ENCODE assay signal across 24 cellular contexts in the genomic region with DNA sequence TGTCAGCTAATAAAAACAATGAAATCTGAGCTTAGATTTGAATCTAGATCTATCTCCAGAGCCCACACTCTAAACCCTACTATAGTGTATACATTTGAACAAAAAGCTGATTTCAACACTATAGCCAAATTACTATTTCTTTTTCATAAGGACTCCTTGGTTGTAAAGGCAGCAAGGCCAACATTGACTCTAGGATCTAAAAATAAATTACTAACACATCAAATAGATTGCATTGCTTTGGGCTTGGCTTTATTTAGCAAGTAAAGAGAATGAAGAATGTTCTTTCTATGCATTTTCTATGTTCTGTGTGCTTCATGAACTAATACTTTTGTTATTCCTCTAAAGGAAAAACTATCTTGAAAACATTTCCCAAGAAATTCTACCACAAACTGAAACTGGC. TPM values are rescaled to one million over a fixed set of nuclear protein-coding genes. Genes with fewer than 3 reads are reported as not detected.
A peak's percentile ranks its signal among the peaks of the same experiment; 100 is the strongest.
DNase-seq lines count a peak whose midpoint lies in the region; ATAC-seq and TF ChIP-seq lines count a peak whose summit lies in the region.
"Had no signal": no experiment of that assay in that cellular context is flagged by ENCODE, and none has a peak within 500 bp of the region (broad histone marks: within the 10 kb centered on the region; RNA-seq: fewer than 3 reads in every experiment).

No MANE protein-coding gene starts in this region.

- H3K27me3 ChIP-seq in left ventricle myocardium inferior (ENCODE audit: low read depth), result no peaks in the 10 kb centered on the region
- no peaks in the 10 kb centered on the region for H3K27me3 ChIP-seq in psoas muscle (ENCODE audit: insufficient read depth in 3 of 3, low read length in 2 of 3)
- H3K27me3 ChIP-seq: BE2C; BLaER1 treated with 17β-estradiol and CSF1 and Interleukin-3, amounts not matched to agents 10 nM and 100 nM had no signal

- H3K4me1 Mint-ChIP-seq in activated T-cell treated with anti-CD3 and anti-CD28 coated beads, Interleukin-2, amount 50 U/mL, for 72 hours (ENCODE audit: low read depth), result peaks cover 25% of the 10 kb centered on the region
- peaks cover 25% of the 10 kb centered on the region for H3K4me1 Mint-ChIP-seq in activated T-cell treated with anti-CD3 and anti-CD28 coated beads, Interleukin-2, amount 50 U/mL, for 24 hours (ENCODE audit: low read depth)

- no peak for DNase-seq in activated T-cell treated with anti-CD3 and anti-CD28 coated beads, Interleukin-2, amount 50 U/mL, for 72 hours
- no peak for DNase-seq in activated T-cell treated with anti-CD3 and anti-CD28 coated beads, Interleukin-2, amount 50 U/mL, for 24 hours
- DNase-seq in left ventricle myocardium inferior, result no peak
- no peak for DNase-seq in left cardiac atrium
- DNase-seq in psoas muscle, result no peak
- no peak for DNase-seq in dermis blood vessel endothelial cell
- DNase-seq: 8988T; ACHN; AML-193; BE2C; CD4-positive, alpha-beta T cell; CD8-positive, alpha-beta memory T cell; DMS 273 treated with DMSO at 0.1 percent for 48 hours; DMS79; EL; GDM1; HFFc6 had no signal

- H3K27ac Mint-ChIP-seq in activated T-cell treated with anti-CD3 and anti-CD28 coated beads, Interleukin-2, amount 50 U/mL, for 72 hours, result peak overlapping the region; percentile 75
- H3K27ac Mint-ChIP-seq in activated T-cell treated with anti-CD3 and anti-CD28 coated beads, Interleukin-2, amount 50 U/mL, for 24 hours, result no peak overlapping the region
- H3K27ac Mint-ChIP-seq: CD14-positive monocyte; CD4-positive, alpha-beta T cell; GM23338; HFFc6 had no signal

- H3K9me3 ChIP-seq in left ventricle myocardium inferior (replicated peaks) (no peaks in the 10 kb centered on the region), psoas muscle (no peaks in the 10 kb centered on the region)
- H3K9me3 ChIP-seq: A549; BE2C; BLaER1 treated with 17β-estradiol and CSF1 and Interleukin-3, amounts not matched to agents 10 nM and 100 nM; HAP-1 had no signal

- H3K4me1 ChIP-seq in left ventricle myocardium inferior (peaks cover 36% of the 10 kb centered on the region), psoas muscle (peaks cover 16% of the 10 kb centered on the region)
- H3K4me1 ChIP-seq: BE2C had no signal

- H3K36me3 ChIP-seq in left ventricle myocardium inferior (peaks cover 79% of the 10 kb centered on the region), psoas muscle (ENCODE audit: insufficient read depth in 1 of 2, low read depth in 1 of 2) (peaks cover 0 to 88% of the 10 kb centered on the region in 2 donors)

- H3K27me3 Mint-ChIP-seq in activated T-cell treated with anti-CD3 and anti-CD28 coated beads, Interleukin-2, amount 50 U/mL, for 72 hours (ENCODE audit: low read depth), result no peaks in the 10 kb centered on the region
- H3K27me3 Mint-ChIP-seq in activated T-cell treated with anti-CD3 and anti-CD28 coated beads, Interleukin-2, amount 50 U/mL, for 24 hours, result no peaks in the 10 kb centered on the region
- H3K27me3 Mint-ChIP-seq: CD4-positive, alpha-beta T cell had no signal

- no peaks in the 10 kb centered on the region for H3K9me3 Mint-ChIP-seq in activated T-cell treated with anti-CD3 and anti-CD28 coated beads, Interleukin-2, amount 50 U/mL, for 72 hours
- H3K9me3 Mint-ChIP-seq in activated T-cell treated with anti-CD3 and anti-CD28 coated beads, Interleukin-2, amount 50 U/mL, for 24 hours, result no peaks in the 10 kb centered on the region
- H3K9me3 Mint-ChIP-seq: CD14-positive monocyte; CD4-positive, alpha-beta T cell; CD8-positive, alpha-beta memory T cell; GM23338; HFFc6 had no signal

- no peak overlapping the region for H3K4me3 ChIP-seq in left ventricle myocardium inferior
- H3K4me3 ChIP-seq in psoas muscle, result no peak overlapping the region
- H3K4me3 ChIP-seq: A549; BLaER1 treated with 17β-estradiol and CSF1 and Interleukin-3, amounts not matched to agents 10 nM and 100 nM; GM12878; GM23338; HAP-1 had no signal

- H3K27ac ChIP-seq in left ventricle myocardium inferior (replicated peaks) (peak overlapping the region; percentile 47), psoas muscle (peak overlapping the region; percentile 57)
- H3K27ac ChIP-seq: A549; BLaER1 treated with 17β-estradiol and CSF1 and Interleukin-3, amounts not matched to agents 10 nM and 100 nM had no signal

- ATAC-seq in activated T-cell treated with anti-CD3 and anti-CD28 coated beads, Interleukin-2, amount 50 U/mL, for 72 hours (replicated peaks in 1 of 2), result no peak
- no peak for ATAC-seq in left cardiac atrium
- ATAC-seq in psoas muscle, result peak in 1 of 4 donors; percentile 54
- no peak for ATAC-seq in GM21360 (IDR thresholded peaks at IDR 0.05; ENCODE audit: unreplicated experiment)
- ATAC-seq: A549, GM12878, GM23338 had no signal

- TF ChIP-seq CTCF in left ventricle myocardium inferior (IDR thresholded peaks at IDR 0.05; ENCODE audit: borderline replicate concordance) (no peak), psoas muscle (IDR thresholded peaks at IDR 0.05) (no peak)

- no peak overlapping the region for H3K4me3 Mint-ChIP-seq in activated T-cell treated with anti-CD3 and anti-CD28 coated beads, Interleukin-2, amount 50 U/mL, for 72 hours
- no peak overlapping the region for H3K4me3 Mint-ChIP-seq in activated T-cell treated with anti-CD3 and anti-CD28 coated beads, Interleukin-2, amount 50 U/mL, for 24 hours
- H3K4me3 Mint-ChIP-seq: CD14-positive monocyte; CD4-positive, alpha-beta T cell; CD8-positive, alpha-beta memory T cell; GM23338; HFFc6 had no signal

- H3K36me3 Mint-ChIP-seq in activated T-cell treated with anti-CD3 and anti-CD28 coated beads, Interleukin-2, amount 50 U/mL, for 72 hours (ENCODE audit: insufficient read depth in 2 of 2), result peaks cover 2 to 39% of the 10 kb centered on the region in 2 donors
- H3K36me3 Mint-ChIP-seq in activated T-cell treated with anti-CD3 and anti-CD28 coated beads, Interleukin-2, amount 50 U/mL, for 24 hours (ENCODE audit: low read depth), result peaks cover 88% of the 10 kb centered on the region

- intact Hi-C loops in left ventricle myocardium inferior (cut with micrococcal nuclease), result no loop called here
- intact Hi-C loops in left cardiac atrium (cut with DNase I), result no loop called here
- intact Hi-C loops in psoas muscle (cut with DNase I), result no loop called here

RNA-seq across cellular contexts. Expression of a gene that starts 5.3 kb away (rescaled TPM):
- total RNA-seq in activated T-cell treated with anti-CD3 and anti-CD28 coated beads, Interleukin-2, amount 50 U/mL, for 72 hours, result 10 to 100 TPM; 65.7 to 66.1 TPM
- 28.2 TPM for total RNA-seq in left ventricle myocardium inferior
- total RNA-seq in left cardiac atrium, result 10 to 100 TPM; 30.5 to 42.7 TPM
- 10 to 100 TPM; 26.8 to 38.2 (median 27.2) TPM for total RNA-seq in psoas muscle
- polyA plus RNA-seq in psoas muscle, result 10 to 100 TPM in 2 of 3 donors, 1 to 10 TPM in 1; 10.0 to 20.4 (median 13.9) TPM
- 42.1 and 45.4 TPM in 2 replicates for total RNA-seq in dermis blood vessel endothelial cell
